Comparison of ENCODE assay signal across 11 cellular contexts in the genomic region with DNA sequence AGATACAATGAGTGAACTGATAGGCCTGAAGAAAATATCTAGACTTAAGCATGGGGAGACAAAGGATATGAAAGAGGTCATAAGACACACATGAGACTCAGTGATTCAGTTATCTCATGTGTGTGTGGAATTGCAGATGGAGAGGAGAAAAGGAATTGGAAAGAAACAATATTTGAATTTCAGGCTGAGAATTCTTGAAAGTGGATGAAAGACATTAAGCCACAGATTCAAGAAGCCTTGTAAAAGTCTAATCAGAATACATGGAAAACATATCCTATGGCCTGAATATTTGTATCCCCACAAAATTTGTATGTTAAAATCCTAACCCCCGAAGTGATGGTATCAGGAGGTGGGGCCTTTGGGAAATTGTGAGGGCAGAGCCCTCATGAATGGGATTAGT. TPM values are rescaled to one million over a fixed set of nuclear protein-coding genes. Genes with fewer than 3 reads are reported as not detected.
"Had no signal": no experiment of that assay in that cellular context is flagged by ENCODE, and none has a peak within 500 bp of the region (broad histone marks: within the 10 kb centered on the region; RNA-seq: fewer than 3 reads in every experiment).

No MANE protein-coding gene starts in this region.

- H3K4me3 ChIP-seq: GM23248 had no signal

- DNase-seq: GM23248, H9, HCEC 1CT, HFFc6, KBM-7 had no signal

- H3K27ac ChIP-seq: GM23248, HL-60, KMS-11 had no signal

- FAIRE-seq: H1, H54, HepG2 had no signal

RNA-seq across cellular contexts. Expression of a gene that starts 28.3 kb away (rescaled TPM):
- total RNA-seq: GM23248, HepG2, HFFc6, HT1080 had no signal
